Comparison of ENCODE assay signal across 1 cellular context in the genomic region with DNA sequence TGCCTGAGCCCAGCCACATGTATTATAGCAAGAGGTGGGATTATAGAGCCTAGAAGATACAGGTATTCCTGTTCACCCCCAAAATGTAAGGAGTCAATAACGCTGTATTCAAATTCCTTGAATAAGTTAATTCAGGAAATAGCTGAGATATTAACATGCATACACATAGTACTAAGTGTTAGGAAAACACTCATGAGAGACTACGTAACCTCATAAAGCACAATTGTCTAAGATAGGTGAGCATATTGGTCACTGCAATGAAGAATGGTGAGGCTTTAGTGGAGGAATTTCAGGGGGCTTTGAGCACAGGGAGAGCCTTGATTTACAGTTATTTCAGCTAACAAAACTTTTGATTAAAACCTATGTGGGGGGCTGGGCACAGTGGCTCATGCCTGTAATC.
TF ChIP-seq lines count a peak whose summit lies in the region.

No MANE protein-coding gene starts in this region.

TF ChIP-seq in GM23338, 12 proteins besides CTCF, POLR2A, EP300 and RAD21:
- no peak for TF ChIP-seq JUNB (IDR thresholded peaks at IDR 0.05; ENCODE audit: unreplicated experiment)
- no peak for TF ChIP-seq CREB1 (CRISPR knock-in tag; IDR thresholded peaks at IDR 0.05; ENCODE audit: low read depth)
- no peak for TF ChIP-seq POLR2AphosphoS5 (IDR thresholded peaks at IDR 0.05; ENCODE audit: low read depth)
- TF ChIP-seq, protein P1, sequence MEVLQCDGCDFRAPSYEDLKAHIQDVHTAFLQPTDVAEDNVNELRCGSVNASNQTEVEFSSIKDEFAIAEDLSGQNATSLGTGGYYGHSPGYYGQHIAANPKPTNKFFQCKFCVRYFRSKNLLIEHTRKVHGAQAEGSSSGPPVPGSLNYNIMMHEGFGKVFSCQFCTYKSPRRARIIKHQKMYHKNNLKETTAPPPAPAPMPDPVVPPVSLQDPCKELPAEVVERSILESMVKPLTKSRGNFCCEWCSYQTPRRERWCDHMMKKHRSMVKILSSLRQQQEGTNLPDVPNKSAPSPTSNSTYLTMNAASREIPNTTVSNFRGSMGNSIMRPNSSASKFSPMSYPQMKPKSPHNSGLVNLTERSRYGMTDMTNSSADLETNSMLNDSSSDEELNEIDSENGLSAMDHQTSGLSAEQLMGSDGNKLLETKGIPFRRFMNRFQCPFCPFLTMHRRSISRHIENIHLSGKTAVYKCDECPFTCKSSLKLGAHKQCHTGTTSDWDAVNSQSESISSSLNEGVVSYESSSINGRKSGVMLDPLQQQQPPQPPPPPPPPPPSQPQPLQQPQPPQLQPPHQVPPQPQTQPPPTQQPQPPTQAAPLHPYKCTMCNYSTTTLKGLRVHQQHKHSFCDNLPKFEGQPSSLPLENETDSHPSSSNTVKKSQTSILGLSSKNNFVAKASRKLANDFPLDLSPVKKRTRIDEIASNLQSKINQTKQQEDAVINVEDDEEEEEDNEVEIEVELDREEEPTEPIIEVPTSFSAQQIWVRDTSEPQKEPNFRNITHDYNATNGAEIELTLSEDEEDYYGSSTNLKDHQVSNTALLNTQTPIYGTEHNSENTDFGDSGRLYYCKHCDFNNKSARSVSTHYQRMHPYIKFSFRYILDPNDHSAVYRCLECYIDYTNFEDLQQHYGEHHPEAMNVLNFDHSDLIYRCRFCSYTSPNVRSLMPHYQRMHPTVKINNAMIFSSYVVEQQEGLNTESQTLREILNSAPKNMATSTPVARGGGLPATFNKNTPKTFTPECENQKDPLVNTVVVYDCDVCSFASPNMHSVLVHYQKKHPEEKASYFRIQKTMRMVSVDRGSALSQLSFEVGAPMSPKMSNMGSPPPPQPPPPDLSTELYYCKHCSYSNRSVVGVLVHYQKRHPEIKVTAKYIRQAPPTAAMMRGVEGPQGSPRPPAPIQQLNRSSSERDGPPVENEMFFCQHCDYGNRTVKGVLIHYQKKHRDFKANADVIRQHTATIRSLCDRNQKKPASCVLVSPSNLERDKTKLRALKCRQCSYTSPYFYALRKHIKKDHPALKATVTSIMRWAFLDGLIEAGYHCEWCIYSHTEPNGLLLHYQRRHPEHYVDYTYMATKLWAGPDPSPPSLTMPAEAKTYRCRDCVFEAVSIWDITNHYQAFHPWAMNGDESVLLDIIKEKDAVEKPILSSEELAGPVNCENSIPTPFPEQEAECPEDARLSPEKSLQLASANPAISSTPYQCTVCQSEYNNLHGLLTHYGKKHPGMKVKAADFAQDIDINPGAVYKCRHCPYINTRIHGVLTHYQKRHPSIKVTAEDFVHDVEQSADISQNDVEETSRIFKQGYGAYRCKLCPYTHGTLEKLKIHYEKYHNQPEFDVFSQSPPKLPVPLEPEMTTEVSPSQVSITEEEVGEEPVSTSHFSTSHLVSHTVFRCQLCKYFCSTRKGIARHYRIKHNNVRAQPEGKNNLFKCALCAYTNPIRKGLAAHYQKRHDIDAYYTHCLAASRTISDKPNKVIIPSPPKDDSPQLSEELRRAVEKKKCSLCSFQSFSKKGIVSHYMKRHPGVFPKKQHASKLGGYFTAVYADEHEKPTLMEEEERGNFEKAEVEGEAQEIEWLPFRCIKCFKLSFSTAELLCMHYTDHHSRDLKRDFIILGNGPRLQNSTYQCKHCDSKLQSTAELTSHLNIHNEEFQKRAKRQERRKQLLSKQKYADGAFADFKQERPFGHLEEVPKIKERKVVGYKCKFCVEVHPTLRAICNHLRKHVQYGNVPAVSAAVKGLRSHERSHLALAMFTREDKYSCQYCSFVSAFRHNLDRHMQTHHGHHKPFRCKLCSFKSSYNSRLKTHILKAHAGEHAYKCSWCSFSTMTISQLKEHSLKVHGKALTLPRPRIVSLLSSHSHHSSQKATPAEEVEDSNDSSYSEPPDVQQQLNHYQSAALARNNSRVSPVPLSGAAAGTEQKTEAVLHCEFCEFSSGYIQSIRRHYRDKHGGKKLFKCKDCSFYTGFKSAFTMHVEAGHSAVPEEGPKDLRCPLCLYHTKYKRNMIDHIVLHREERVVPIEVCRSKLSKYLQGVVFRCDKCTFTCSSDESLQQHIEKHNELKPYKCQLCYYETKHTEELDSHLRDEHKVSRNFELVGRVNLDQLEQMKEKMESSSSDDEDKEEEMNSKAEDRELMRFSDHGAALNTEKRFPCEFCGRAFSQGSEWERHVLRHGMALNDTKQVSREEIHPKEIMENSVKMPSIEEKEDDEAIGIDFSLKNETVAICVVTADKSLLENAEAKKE (CRISPR knock-in tag; IDR thresholded peaks at IDR 0.05) = no peak
- TF ChIP-seq ZNF114 (CRISPR knock-in tag; IDR thresholded peaks at IDR 0.05) = no peak
- TF ChIP-seq, protein P2, sequence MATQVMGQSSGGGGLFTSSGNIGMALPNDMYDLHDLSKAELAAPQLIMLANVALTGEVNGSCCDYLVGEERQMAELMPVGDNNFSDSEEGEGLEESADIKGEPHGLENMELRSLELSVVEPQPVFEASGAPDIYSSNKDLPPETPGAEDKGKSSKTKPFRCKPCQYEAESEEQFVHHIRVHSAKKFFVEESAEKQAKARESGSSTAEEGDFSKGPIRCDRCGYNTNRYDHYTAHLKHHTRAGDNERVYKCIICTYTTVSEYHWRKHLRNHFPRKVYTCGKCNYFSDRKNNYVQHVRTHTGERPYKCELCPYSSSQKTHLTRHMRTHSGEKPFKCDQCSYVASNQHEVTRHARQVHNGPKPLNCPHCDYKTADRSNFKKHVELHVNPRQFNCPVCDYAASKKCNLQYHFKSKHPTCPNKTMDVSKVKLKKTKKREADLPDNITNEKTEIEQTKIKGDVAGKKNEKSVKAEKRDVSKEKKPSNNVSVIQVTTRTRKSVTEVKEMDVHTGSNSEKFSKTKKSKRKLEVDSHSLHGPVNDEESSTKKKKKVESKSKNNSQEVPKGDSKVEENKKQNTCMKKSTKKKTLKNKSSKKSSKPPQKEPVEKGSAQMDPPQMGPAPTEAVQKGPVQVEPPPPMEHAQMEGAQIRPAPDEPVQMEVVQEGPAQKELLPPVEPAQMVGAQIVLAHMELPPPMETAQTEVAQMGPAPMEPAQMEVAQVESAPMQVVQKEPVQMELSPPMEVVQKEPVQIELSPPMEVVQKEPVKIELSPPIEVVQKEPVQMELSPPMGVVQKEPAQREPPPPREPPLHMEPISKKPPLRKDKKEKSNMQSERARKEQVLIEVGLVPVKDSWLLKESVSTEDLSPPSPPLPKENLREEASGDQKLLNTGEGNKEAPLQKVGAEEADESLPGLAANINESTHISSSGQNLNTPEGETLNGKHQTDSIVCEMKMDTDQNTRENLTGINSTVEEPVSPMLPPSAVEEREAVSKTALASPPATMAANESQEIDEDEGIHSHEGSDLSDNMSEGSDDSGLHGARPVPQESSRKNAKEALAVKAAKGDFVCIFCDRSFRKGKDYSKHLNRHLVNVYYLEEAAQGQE (IDR thresholded peaks at IDR 0.05; ENCODE audit: unreplicated experiment) = no peak
- no peak for TF ChIP-seq NANOG (IDR thresholded peaks at IDR 0.05; ENCODE audit: borderline replicate concordance)
- no peak for TF ChIP-seq EZH2phosphoT487 (IDR thresholded peaks at IDR 0.05; ENCODE audit: unreplicated experiment)
